In the genomic region with DNA sequence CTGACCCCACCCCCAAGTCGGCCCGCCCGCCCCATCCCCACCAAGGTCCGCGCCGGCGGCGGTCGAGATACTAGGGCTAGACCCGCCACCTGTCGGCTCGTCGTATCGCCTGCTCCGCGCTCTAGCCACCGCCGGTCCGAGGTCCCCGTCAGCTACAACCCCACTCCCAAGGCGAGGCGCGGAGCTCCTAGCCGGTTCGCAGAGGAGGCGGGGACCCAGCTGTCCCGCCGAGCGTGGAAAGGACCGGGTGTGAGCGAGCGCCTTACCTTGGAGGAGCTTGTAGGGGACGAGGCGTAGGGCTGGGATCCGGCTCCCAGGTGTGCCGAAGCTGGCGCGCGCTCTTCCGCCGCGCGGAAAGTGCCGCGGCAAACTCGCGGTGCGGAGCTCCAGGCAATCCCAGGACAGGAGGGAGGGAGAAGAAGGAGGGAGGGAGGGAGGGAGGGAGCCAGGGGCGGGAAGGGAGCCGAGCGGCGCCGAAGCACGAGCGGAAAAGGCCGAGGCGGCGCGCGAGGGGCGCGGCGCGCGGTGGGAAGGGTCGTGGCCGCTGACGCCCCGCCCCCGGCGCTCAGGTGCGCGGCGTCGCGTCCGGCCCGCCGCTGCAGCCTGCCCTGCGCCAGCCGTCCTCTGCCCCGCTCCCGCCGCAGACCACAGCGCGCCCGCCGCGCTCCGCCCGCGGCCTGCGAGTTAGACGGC, we compare ENCODE assay signal across 1 cellular context.
TF ChIP-seq lines count a peak whose summit lies in the region.

A gene with protein sequence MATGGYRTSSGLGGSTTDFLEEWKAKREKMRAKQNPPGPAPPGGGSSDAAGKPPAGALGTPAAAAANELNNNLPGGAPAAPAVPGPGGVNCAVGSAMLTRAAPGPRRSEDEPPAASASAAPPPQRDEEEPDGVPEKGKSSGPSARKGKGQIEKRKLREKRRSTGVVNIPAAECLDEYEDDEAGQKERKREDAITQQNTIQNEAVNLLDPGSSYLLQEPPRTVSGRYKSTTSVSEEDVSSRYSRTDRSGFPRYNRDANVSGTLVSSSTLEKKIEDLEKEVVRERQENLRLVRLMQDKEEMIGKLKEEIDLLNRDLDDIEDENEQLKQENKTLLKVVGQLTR (minus strand): TSS at position 359 of the 693 bp plus-strand sequence. CDS start 720 bp downstream, outside the sequence.

TF ChIP-seq in WTC11, 78 proteins besides CTCF, POLR2A, EP300 and RAD21 (continued from another document):
- TF ChIP-seq NR3C1 (CRISPR knock-in tag; conservative IDR thresholded peaks at IDR 0.05; ENCODE audit: low read depth) = 0 out of 2 replicates have a peak, but pooled peaks have one; percentile 19
- no peak for TF ChIP-seq GRHL2 (CRISPR knock-in tag; IDR thresholded peaks at IDR 0.05; ENCODE audit: insufficient replicate concordance, severe bottlenecking)
- TF ChIP-seq ZNF121 (CRISPR knock-in tag; IDR thresholded peaks at IDR 0.05) = 0 out of 2 replicates have a peak, but pooled peaks have one; percentile 8
- TF ChIP-seq, protein P1, sequence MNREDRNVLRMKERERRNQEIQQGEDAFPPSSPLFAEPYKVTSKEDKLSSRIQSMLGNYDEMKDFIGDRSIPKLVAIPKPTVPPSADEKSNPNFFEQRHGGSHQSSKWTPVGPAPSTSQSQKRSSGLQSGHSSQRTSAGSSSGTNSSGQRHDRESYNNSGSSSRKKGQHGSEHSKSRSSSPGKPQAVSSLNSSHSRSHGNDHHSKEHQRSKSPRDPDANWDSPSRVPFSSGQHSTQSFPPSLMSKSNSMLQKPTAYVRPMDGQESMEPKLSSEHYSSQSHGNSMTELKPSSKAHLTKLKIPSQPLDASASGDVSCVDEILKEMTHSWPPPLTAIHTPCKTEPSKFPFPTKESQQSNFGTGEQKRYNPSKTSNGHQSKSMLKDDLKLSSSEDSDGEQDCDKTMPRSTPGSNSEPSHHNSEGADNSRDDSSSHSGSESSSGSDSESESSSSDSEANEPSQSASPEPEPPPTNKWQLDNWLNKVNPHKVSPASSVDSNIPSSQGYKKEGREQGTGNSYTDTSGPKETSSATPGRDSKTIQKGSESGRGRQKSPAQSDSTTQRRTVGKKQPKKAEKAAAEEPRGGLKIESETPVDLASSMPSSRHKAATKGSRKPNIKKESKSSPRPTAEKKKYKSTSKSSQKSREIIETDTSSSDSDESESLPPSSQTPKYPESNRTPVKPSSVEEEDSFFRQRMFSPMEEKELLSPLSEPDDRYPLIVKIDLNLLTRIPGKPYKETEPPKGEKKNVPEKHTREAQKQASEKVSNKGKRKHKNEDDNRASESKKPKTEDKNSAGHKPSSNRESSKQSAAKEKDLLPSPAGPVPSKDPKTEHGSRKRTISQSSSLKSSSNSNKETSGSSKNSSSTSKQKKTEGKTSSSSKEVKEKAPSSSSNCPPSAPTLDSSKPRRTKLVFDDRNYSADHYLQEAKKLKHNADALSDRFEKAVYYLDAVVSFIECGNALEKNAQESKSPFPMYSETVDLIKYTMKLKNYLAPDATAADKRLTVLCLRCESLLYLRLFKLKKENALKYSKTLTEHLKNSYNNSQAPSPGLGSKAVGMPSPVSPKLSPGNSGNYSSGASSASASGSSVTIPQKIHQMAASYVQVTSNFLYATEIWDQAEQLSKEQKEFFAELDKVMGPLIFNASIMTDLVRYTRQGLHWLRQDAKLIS (CRISPR knock-in tag; IDR thresholded peaks at IDR 0.05; ENCODE audit: borderline replicate concordance) = 0 out of 2 replicates have a peak, but pooled peaks have one; percentile 7
- no peak for TF ChIP-seq ZNF138 (CRISPR knock-in tag; conservative IDR thresholded peaks at IDR 0.05)
- TF ChIP-seq, protein P2, sequence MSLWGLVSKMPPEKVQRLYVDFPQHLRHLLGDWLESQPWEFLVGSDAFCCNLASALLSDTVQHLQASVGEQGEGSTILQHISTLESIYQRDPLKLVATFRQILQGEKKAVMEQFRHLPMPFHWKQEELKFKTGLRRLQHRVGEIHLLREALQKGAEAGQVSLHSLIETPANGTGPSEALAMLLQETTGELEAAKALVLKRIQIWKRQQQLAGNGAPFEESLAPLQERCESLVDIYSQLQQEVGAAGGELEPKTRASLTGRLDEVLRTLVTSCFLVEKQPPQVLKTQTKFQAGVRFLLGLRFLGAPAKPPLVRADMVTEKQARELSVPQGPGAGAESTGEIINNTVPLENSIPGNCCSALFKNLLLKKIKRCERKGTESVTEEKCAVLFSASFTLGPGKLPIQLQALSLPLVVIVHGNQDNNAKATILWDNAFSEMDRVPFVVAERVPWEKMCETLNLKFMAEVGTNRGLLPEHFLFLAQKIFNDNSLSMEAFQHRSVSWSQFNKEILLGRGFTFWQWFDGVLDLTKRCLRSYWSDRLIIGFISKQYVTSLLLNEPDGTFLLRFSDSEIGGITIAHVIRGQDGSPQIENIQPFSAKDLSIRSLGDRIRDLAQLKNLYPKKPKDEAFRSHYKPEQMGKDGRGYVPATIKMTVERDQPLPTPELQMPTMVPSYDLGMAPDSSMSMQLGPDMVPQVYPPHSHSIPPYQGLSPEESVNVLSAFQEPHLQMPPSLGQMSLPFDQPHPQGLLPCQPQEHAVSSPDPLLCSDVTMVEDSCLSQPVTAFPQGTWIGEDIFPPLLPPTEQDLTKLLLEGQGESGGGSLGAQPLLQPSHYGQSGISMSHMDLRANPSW (CRISPR knock-in tag; conservative IDR thresholded peaks at IDR 0.05; ENCODE audit: low read depth) = 0 out of 2 replicates have a peak, but pooled peaks have one; percentile 32
- TF ChIP-seq, protein P3, sequence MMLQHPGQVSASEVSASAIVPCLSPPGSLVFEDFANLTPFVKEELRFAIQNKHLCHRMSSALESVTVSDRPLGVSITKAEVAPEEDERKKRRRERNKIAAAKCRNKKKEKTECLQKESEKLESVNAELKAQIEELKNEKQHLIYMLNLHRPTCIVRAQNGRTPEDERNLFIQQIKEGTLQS (CRISPR knock-in tag; conservative IDR thresholded peaks at IDR 0.05) = no peak
- no peak for TF ChIP-seq NFATC4 (CRISPR knock-in tag; IDR thresholded peaks at IDR 0.05)
- peak; percentile 64; the same call in 1 of the 2 replicates for TF ChIP-seq ETV6 (CRISPR knock-in tag; IDR thresholded peaks at IDR 0.05)
- TF ChIP-seq SMAD4 (CRISPR knock-in tag; IDR thresholded peaks at IDR 0.05) = no peak
- TF ChIP-seq FOXP1 (CRISPR knock-in tag; IDR thresholded peaks at IDR 0.05; ENCODE audit: borderline replicate concordance) = peak; percentile 49; the same call in 1 of the 2 replicates
- peak; percentile 24; the same call in 1 of the 2 replicates for TF ChIP-seq SMAD3 (CRISPR knock-in tag; IDR thresholded peaks at IDR 0.05; ENCODE audit: borderline replicate concordance)
- TF ChIP-seq FOXK1 (CRISPR knock-in tag; IDR thresholded peaks at IDR 0.05) = peak; percentile 43; the same call in 1 of the 2 replicates
- no peak for TF ChIP-seq TP53 (CRISPR knock-in tag; IDR thresholded peaks at IDR 0.05)
- TF ChIP-seq, protein P4, sequence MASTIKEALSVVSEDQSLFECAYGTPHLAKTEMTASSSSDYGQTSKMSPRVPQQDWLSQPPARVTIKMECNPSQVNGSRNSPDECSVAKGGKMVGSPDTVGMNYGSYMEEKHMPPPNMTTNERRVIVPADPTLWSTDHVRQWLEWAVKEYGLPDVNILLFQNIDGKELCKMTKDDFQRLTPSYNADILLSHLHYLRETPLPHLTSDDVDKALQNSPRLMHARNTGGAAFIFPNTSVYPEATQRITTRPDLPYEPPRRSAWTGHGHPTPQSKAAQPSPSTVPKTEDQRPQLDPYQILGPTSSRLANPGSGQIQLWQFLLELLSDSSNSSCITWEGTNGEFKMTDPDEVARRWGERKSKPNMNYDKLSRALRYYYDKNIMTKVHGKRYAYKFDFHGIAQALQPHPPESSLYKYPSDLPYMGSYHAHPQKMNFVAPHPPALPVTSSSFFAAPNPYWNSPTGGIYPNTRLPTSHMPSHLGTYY (CRISPR knock-in tag; IDR thresholded peaks at IDR 0.05) = no peak
- no peak for TF ChIP-seq GTF2I (CRISPR knock-in tag; conservative IDR thresholded peaks at IDR 0.05)
- TF ChIP-seq, protein P5, sequence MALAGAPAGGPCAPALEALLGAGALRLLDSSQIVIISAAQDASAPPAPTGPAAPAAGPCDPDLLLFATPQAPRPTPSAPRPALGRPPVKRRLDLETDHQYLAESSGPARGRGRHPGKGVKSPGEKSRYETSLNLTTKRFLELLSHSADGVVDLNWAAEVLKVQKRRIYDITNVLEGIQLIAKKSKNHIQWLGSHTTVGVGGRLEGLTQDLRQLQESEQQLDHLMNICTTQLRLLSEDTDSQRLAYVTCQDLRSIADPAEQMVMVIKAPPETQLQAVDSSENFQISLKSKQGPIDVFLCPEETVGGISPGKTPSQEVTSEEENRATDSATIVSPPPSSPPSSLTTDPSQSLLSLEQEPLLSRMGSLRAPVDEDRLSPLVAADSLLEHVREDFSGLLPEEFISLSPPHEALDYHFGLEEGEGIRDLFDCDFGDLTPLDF (CRISPR knock-in tag; IDR thresholded peaks at IDR 0.05) = 0 out of 2 replicates have a peak, but pooled peaks have one; percentile 75
- no peak for TF ChIP-seq RELA (CRISPR knock-in tag; IDR thresholded peaks at IDR 0.05; ENCODE audit: borderline replicate concordance)
- no peak for TF ChIP-seq MXD4 (CRISPR knock-in tag; IDR thresholded peaks at IDR 0.05; ENCODE audit: borderline replicate concordance)
- TF ChIP-seq, protein P6, sequence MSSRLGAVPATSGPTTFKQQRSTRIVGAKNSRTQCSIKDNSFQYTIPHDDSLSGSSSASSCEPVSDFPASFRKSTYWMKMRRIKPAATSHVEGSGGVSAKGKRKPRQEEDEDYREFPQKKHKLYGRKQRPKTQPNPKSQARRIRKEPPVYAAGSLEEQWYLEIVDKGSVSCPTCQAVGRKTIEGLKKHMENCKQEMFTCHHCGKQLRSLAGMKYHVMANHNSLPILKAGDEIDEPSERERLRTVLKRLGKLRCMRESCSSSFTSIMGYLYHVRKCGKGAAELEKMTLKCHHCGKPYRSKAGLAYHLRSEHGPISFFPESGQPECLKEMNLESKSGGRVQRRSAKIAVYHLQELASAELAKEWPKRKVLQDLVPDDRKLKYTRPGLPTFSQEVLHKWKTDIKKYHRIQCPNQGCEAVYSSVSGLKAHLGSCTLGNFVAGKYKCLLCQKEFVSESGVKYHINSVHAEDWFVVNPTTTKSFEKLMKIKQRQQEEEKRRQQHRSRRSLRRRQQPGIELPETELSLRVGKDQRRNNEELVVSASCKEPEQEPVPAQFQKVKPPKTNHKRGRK (CRISPR knock-in tag; IDR thresholded peaks at IDR 0.05; ENCODE audit: borderline replicate concordance) = 0 out of 2 replicates have a peak, but pooled peaks have one; percentile 20
- TF ChIP-seq FOXJ3 (CRISPR knock-in tag; IDR thresholded peaks at IDR 0.05; ENCODE audit: borderline replicate concordance) = no peak
- no peak for TF ChIP-seq TCF7 (CRISPR knock-in tag; IDR thresholded peaks at IDR 0.05; ENCODE audit: low read depth)
- TF ChIP-seq IRF2 (CRISPR knock-in tag; IDR thresholded peaks at IDR 0.05; ENCODE audit: borderline replicate concordance, low read depth) = no peak
